ENCODE assay signal across 11 cellular contexts in genomic region chr1:227885135-227885647, GRCh38.
A peak's percentile ranks its signal among the peaks of the same experiment; 100 is the strongest.
DNase-seq lines count a peak whose midpoint lies in the region; ATAC-seq and TF ChIP-seq lines count a peak whose summit lies in the region.
"Had no signal": no experiment of that assay in that cellular context is flagged by ENCODE, and none has a peak within 500 bp of the region (broad histone marks: within the 10 kb centered on the region; RNA-seq: fewer than 3 reads in every experiment).

No MANE protein-coding gene starts in this region.

- peaks cover 6 to 13% of the 10 kb centered on the region in 2 donors for H3K4me1 Mint-ChIP-seq in stimulated activated naive B cell treated with anti-CD40 and anti-IgM and Interleukin-4, amounts not matched to agents 10 μg/mL and 1 μg/mL and 100 μg/mL, for 72 hours

- TF ChIP-seq CTCF in SK-N-SH (IDR thresholded peaks at IDR 0.05): no peak
- TF ChIP-seq CTCF in right atrium auricular region (IDR thresholded peaks at IDR 0.05): no peak

- H3K4me2 ChIP-seq in SK-N-SH: no peak overlapping the region

- H3K4me1 ChIP-seq in SK-N-SH (ENCODE audit: control insufficient read depth in 1 of 2, insufficient read depth in 2 of 2, low read depth in 1 of 2, low read length in 1 of 2) (no peaks in the 10 kb centered on the region; a peak in 1 of 4 replicates), right atrium auricular region (peaks cover 0 to 27% of the 10 kb centered on the region in 2 donors), stomach smooth muscle (ENCODE audit: control insufficient read depth, insufficient read depth, low read length) (peaks cover 26% of the 10 kb centered on the region)
- H3K4me1 ChIP-seq: parathyroid adenoma had no signal

- POLR2A ChIA-PET in SK-N-SH (lab: Yijun Ruan, JAX): no interaction called here

- WGBS in SK-N-SH (ENCODE audit: low lambda C conversion rate): 70% methylated on average over 3 of the region's 8 CpGs

- H3K9me3 ChIP-seq in SK-N-SH (0 out of 2 replicates have a peak, but pooled peaks cover 3% of the 10 kb centered on the region), right atrium auricular region (no peaks in the 10 kb centered on the region), stomach smooth muscle (ENCODE audit: control insufficient read depth in 2 of 2, low read length in 2 of 2) (no peaks in the 10 kb centered on the region)

- H4K20me1 ChIP-seq in SK-N-SH (ENCODE audit: insufficient read depth): no peaks in the 10 kb centered on the region

- no peak overlapping the region for H3K27ac Mint-ChIP-seq in stimulated activated naive B cell treated with anti-CD40 and anti-IgM and Interleukin-4, amounts not matched to agents 10 μg/mL and 1 μg/mL and 100 μg/mL, for 72 hours

- no peak for ATAC-seq in SK-N-SH treated with all-trans-retinoic acid at 6 μM for 48 hours
- ATAC-seq in stimulated activated naive B cell treated with anti-CD40 and anti-IgM and Interleukin-4, amounts not matched to agents 10 μg/mL and 1 μg/mL and 100 μg/mL, for 72 hours (replicated peaks): no peak

- DNase-seq in SK-N-SH (peak; percentile 29), right atrium auricular region (ENCODE audit: low spot score) (peak; percentile 53), NAMALWA (ENCODE audit: low spot score) (no peak), NCI-H146 treated with DMSO at 0.1 percent for 48 hours (lab: John Stamatoyannopoulos, UW; ENCODE audit: unreplicated experiment) (no peak)
- peak; percentile 47 for DNase-seq in activated effector memory CD4-positive, alpha-beta T cell treated with Interleukin-2 at 50 U/mL for 16 hours
- DNase-seq in stimulated activated naive B cell treated with anti-CD40 and anti-IgM and Interleukin-4, amounts not matched to agents 10 μg/mL and 1 μg/mL and 100 μg/mL, for 72 hours: no peak

- no peak overlapping the region for H3K27ac ChIP-seq in SK-N-SH (ENCODE audit: low read depth in 2 of 2, low read length in 1 of 2)
- H3K27ac ChIP-seq in right atrium auricular region: peak overlapping the region in 1 of 2 donors; percentile 90
- H3K27ac ChIP-seq in stomach smooth muscle (ENCODE audit: low read length): peak overlapping the region; percentile 99
- H3K27ac ChIP-seq: 22Rv1, HL-60, parathyroid adenoma had no signal

- no peaks in the 10 kb centered on the region for H3K36me3 Mint-ChIP-seq in stimulated activated naive B cell treated with anti-CD40 and anti-IgM and Interleukin-4, amounts not matched to agents 10 μg/mL and 1 μg/mL and 100 μg/mL, for 72 hours

- no peak for TF ChIP-seq EP300 in SK-N-SH (IDR thresholded peaks at IDR 0.05; ENCODE audit: borderline replicate concordance in 1 of 2, low read depth in 1 of 2, low read length in 1 of 2)

- H3K4me3 Mint-ChIP-seq in stimulated activated naive B cell treated with anti-CD40 and anti-IgM and Interleukin-4, amounts not matched to agents 10 μg/mL and 1 μg/mL and 100 μg/mL, for 72 hours: no peak overlapping the region

- no peaks in the 10 kb centered on the region for H3K27me3 ChIP-seq in SK-N-SH (ENCODE audit: insufficient read depth)
- no peaks in the 10 kb centered on the region for H3K27me3 ChIP-seq in right atrium auricular region
- H3K27me3 ChIP-seq in stomach smooth muscle (ENCODE audit: control insufficient read depth in 1 of 2, insufficient read depth in 2 of 2, low read length in 2 of 2): no peaks in the 10 kb centered on the region

- H3F3A ChIP-seq in SK-N-SH (replicated peaks; ENCODE audit: insufficient read depth): no peaks in the 10 kb centered on the region

- H3K79me2 ChIP-seq in SK-N-SH (ENCODE audit: insufficient read depth): no peaks in the 10 kb centered on the region
- H3K79me2 ChIP-seq: parathyroid adenoma had no signal

- H3K9ac ChIP-seq in SK-N-SH: no peak overlapping the region
- peak overlapping the region in 1 of 2 donors; percentile 65 for H3K9ac ChIP-seq in stomach smooth muscle (ENCODE audit: low read length in 2 of 2)
- H3K9ac ChIP-seq: parathyroid adenoma had no signal

- no peaks in the 10 kb centered on the region for H3K36me3 ChIP-seq in SK-N-SH (replicated peaks in 1 of 2; ENCODE audit: control insufficient read depth in 1 of 2, insufficient read depth in 2 of 2, low read length in 1 of 2)
- no peaks in the 10 kb centered on the region for H3K36me3 ChIP-seq in right atrium auricular region
- H3K36me3 ChIP-seq in stomach smooth muscle (ENCODE audit: control insufficient read depth in 2 of 2, insufficient read depth in 2 of 2, low read length in 2 of 2): no peaks in the 10 kb centered on the region

- CTCF ChIA-PET in SK-N-SH (lab: Yijun Ruan, JAX): no interaction called here

- H3K9me2 ChIP-seq in SK-N-SH: no peaks in the 10 kb centered on the region

- TF ChIP-seq RAD21 in SK-N-SH (IDR thresholded peaks at IDR 0.05; ENCODE audit: low read length): no peak

- no peaks in the 10 kb centered on the region for H3K27me3 Mint-ChIP-seq in stimulated activated naive B cell treated with anti-CD40 and anti-IgM and Interleukin-4, amounts not matched to agents 10 μg/mL and 1 μg/mL and 100 μg/mL, for 72 hours

- H3K9me3 Mint-ChIP-seq in stimulated activated naive B cell treated with anti-CD40 and anti-IgM and Interleukin-4, amounts not matched to agents 10 μg/mL and 1 μg/mL and 100 μg/mL, for 72 hours: no peaks in the 10 kb centered on the region

- H3K4me3 ChIP-seq in SK-N-SH (ENCODE audit: low read depth in 2 of 2, low read length in 1 of 2): no peak overlapping the region
- no peak overlapping the region for H3K4me3 ChIP-seq in right atrium auricular region
- H3K4me3 ChIP-seq in stomach smooth muscle (ENCODE audit: low read length in 2 of 2): peak overlapping the region in 1 of 2 donors; percentile 75

- no peak overlapping the region for H2AFZ ChIP-seq in SK-N-SH (ENCODE audit: low read depth)
- H2AFZ ChIP-seq: parathyroid adenoma had no signal

TF ChIP-seq in SK-N-SH, 30 proteins besides CTCF, POLR2A, EP300 and RAD21 (continues in another document):
- TF ChIP-seq EZH2phosphoT487 (IDR thresholded peaks at IDR 0.05; ENCODE audit: borderline replicate concordance, low read depth) (no peak), TCF12 (IDR thresholded peaks at IDR 0.05) (no peak), RXRA (IDR thresholded peaks at IDR 0.05; ENCODE audit: borderline replicate concordance, low read depth) (no peak), ELF1 (IDR thresholded peaks at IDR 0.05) (no peak), GATA2 (CRISPR knock-in tag; IDR thresholded peaks at IDR 0.05) (no peak), NFIC (IDR thresholded peaks at IDR 0.05; ENCODE audit: borderline replicate concordance) (no peak), FOXM1 (IDR thresholded peaks at IDR 0.05; ENCODE audit: low read depth) (no peak), CHD2 (IDR thresholded peaks at IDR 0.05; ENCODE audit: low read length, partially characterized antibody) (no peak), SMC3 (IDR thresholded peaks at IDR 0.05; ENCODE audit: low read depth, low read length) (no peak), SIN3A (IDR thresholded peaks at IDR 0.05; ENCODE audit: borderline replicate concordance, low read depth, low read length) (no peak), GABPA (IDR thresholded peaks at IDR 0.05; ENCODE audit: low read depth) (no peak), ZBTB33 (IDR thresholded peaks at IDR 0.05; ENCODE audit: borderline replicate concordance, low read depth) (no peak), JUND (IDR thresholded peaks at IDR 0.05) (no peak)

TF ChIP-seq in SK-N-SH treated with all-trans-retinoic acid at 6 μM for 48 hours, 23 proteins besides CTCF, POLR2A, EP300 and RAD21 (continues in another document):
- TF ChIP-seq ISL1 (CRISPR knock-in tag; IDR thresholded peaks at IDR 0.05) (no peak), SNAI2 (CRISPR knock-in tag; IDR thresholded peaks at IDR 0.05) (no peak), ARNTL (CRISPR knock-in tag; IDR thresholded peaks at IDR 0.05; ENCODE audit: borderline replicate concordance, low read depth) (no peak), ZNF70 (CRISPR knock-in tag; IDR thresholded peaks at IDR 0.05) (no peak), ZFP30 (CRISPR knock-in tag; IDR thresholded peaks at IDR 0.05) (no peak), ZC3H10 (CRISPR knock-in tag; IDR thresholded peaks at IDR 0.05) (no peak), TOX (CRISPR knock-in tag; IDR thresholded peaks at IDR 0.05; ENCODE audit: borderline replicate concordance) (no peak), ZNF8 (CRISPR knock-in tag; IDR thresholded peaks at IDR 0.05) (no peak), PATZ1 (CRISPR knock-in tag; IDR thresholded peaks at IDR 0.05; ENCODE audit: borderline replicate concordance) (no peak), CREB5 (CRISPR knock-in tag; IDR thresholded peaks at IDR 0.05; ENCODE audit: low read depth) (no peak), ZFP3 (CRISPR knock-in tag; IDR thresholded peaks at IDR 0.05) (no peak), GLIS3 (CRISPR knock-in tag; IDR thresholded peaks at IDR 0.05) (no peak), OSR1 (CRISPR knock-in tag; IDR thresholded peaks at IDR 0.05) (no peak)

Comparison
In these comparisons a context has a peak if more than half of its experiments do, and no peak if none do; other contexts are left out.
1. DNase-seq: peak in SK-N-SH (single experiment), activated effector memory CD4-positive, alpha-beta T cell treated with Interleukin-2 at 50 U/mL for 16 hours (single experiment) and right atrium auricular region (single experiment); none in stimulated activated naive B cell treated with anti-CD40 and anti-IgM and Interleukin-4, amounts not matched to agents 10 μg/mL and 1 μg/mL and 100 μg/mL, for 72 hours (single experiment), NAMALWA (single experiment) and NCI-H146 treated with DMSO at 0.1 percent for 48 hours (single experiment).